Comparison of ENCODE assay signal across 6 cellular contexts in genomic region chr4:46219872-46220271, GRCh38.
"Had no signal": no experiment of that assay in that cellular context is flagged by ENCODE, and none has a peak within 500 bp of the region (broad histone marks: within the 10 kb centered on the region; RNA-seq: fewer than 3 reads in every experiment).

No MANE protein-coding gene starts in this region.

- FAIRE-seq: HTR-8/SVneo, K562 had no signal

- H3K27ac ChIP-seq: HL-60 had no signal

- H3K4me3 ChIP-seq: K562 had no signal

- DNase-seq: IMR-90, KBM-7, KG1 had no signal

- ATAC-seq: K562 had no signal
